Comparison of ENCODE assay signal across 11 cellular contexts in genomic region chr1:27117733-27118439, GRCh38. TPM values are rescaled to one million over a fixed set of nuclear protein-coding genes. Genes with fewer than 3 reads are reported as not detected.
DNase-seq lines count a peak whose midpoint lies in the region; ATAC-seq and TF ChIP-seq lines count a peak whose summit lies in the region.
"Had no signal": no experiment of that assay in that cellular context is flagged by ENCODE, and none has a peak within 500 bp of the region (broad histone marks: within the 10 kb centered on the region; RNA-seq: fewer than 3 reads in every experiment).

No MANE protein-coding gene starts in this region.

- peak overlapping the region; percentile 96 for H2AK5ac ChIP-seq in IMR-90 (ENCODE audit: low read depth, low read length)

- peak overlapping the region; percentile 43 to 75; a peak in 2 of 4 replicates for H4K8ac ChIP-seq in IMR-90 (ENCODE audit: low read depth in 2 of 2, low read length in 2 of 2)

- H3K27ac ChIP-seq in IMR-90 (ENCODE audit: insufficient read depth, low read length) = peak overlapping the region; percentile 91
- H3K27ac ChIP-seq in mammary epithelial cell (ENCODE audit: insufficient read depth, low read depth, low read length) = peak overlapping the region; percentile 19

- H3K27ac Mint-ChIP-seq in stimulated activated memory B cell treated with anti-CD40 and anti-IgM and Interleukin-4, amounts not matched to agents 10 μg/mL and 1 μg/mL and 100 μg/mL, for 72 hours = peak overlapping the region; percentile 25
- H3K27ac Mint-ChIP-seq in natural killer cell treated with Interleukin-12 subunit alpha and Interleukin-12 subunit beta and Interleukin-15 and Interleukin-18, amount 100 ng/mL, for 72 hours = no peak overlapping the region
- no peak overlapping the region for H3K27ac Mint-ChIP-seq in effector memory CD8-positive, alpha-beta T cell
- H3K27ac Mint-ChIP-seq: activated T-helper 1 cell treated with anti-CD3 and anti-CD28 coated beads, Interleukin-12 subunit alpha, Interleukin-12 subunit beta, Interleukin-2, Interleukin-4 antibody, amounts not matched to agents 30 ng/mL and 10 ng/mL and 1 ng/mL, durations not matched to agents 14 hours and 24 hours and 36 hours had no signal

- H3K4ac ChIP-seq in IMR-90 (ENCODE audit: low read depth, low read length) = peak overlapping the region; percentile 87

- H3K27me3 Mint-ChIP-seq in stimulated activated memory B cell treated with anti-CD40 and anti-IgM and Interleukin-4, amounts not matched to agents 10 μg/mL and 1 μg/mL and 100 μg/mL, for 72 hours = no peaks in the 10 kb centered on the region
- no peaks in the 10 kb centered on the region for H3K27me3 Mint-ChIP-seq in natural killer cell treated with Interleukin-12 subunit alpha and Interleukin-12 subunit beta and Interleukin-15 and Interleukin-18, amount 100 ng/mL, for 72 hours
- H3K27me3 Mint-ChIP-seq in effector memory CD8-positive, alpha-beta T cell = no peaks in the 10 kb centered on the region

- H2AFZ ChIP-seq in IMR-90 (replicated peaks; ENCODE audit: low read length, poor library complexity) (no peak overlapping the region), mammary epithelial cell (ENCODE audit: low read depth, low read length) (no peak overlapping the region)

- CTCF ChIA-PET in IMR-90 (lab: Yijun Ruan, JAX) (interaction anchor here (0.6 to 1.4 kb wide), 2 partner anchors 72 to 73 kb away, joined by 4 to 6 read pairs; no protein-coding TSS in a partner anchor), mammary epithelial cell (lab: Charles Lee; ENCODE audit: low non-redundant PET) (no interaction called here)

- H3K36me3 ChIP-seq in IMR-90 (ENCODE audit: control insufficient read depth, insufficient read depth, low read length) (peaks cover 3% of the 10 kb centered on the region; the same call in 1 of the 2 replicates), mammary epithelial cell (ENCODE audit: insufficient read depth, low read length) (peaks cover under 1% of the 10 kb centered on the region)
- H3K36me3 ChIP-seq: MG63 had no signal

- 0 out of 2 replicates have a peak overlapping the region, but pooled peaks have one; percentile 5 for H3K56ac ChIP-seq in IMR-90 (ENCODE audit: extremely low read depth, insufficient read depth, low read length)

- no peak for ATAC-seq in IMR-90 (ENCODE audit: low read depth)
- no peak for ATAC-seq in stimulated activated memory B cell treated with anti-CD40 and anti-IgM and Interleukin-4, amounts not matched to agents 10 μg/mL and 1 μg/mL and 100 μg/mL, for 72 hours
- ATAC-seq in natural killer cell treated with Interleukin-12 subunit alpha and Interleukin-12 subunit beta and Interleukin-15 and Interleukin-18, amount 100 ng/mL, for 72 hours = no peak
- no peak for ATAC-seq in effector memory CD8-positive, alpha-beta T cell (replicated peaks)

- H3K4me3 Mint-ChIP-seq in stimulated activated memory B cell treated with anti-CD40 and anti-IgM and Interleukin-4, amounts not matched to agents 10 μg/mL and 1 μg/mL and 100 μg/mL, for 72 hours = no peak overlapping the region
- H3K4me3 Mint-ChIP-seq in natural killer cell treated with Interleukin-12 subunit alpha and Interleukin-12 subunit beta and Interleukin-15 and Interleukin-18, amount 100 ng/mL, for 72 hours = no peak overlapping the region
- no peak overlapping the region for H3K4me3 Mint-ChIP-seq in effector memory CD8-positive, alpha-beta T cell
- H3K4me3 Mint-ChIP-seq: activated T-helper 1 cell treated with anti-CD3 and anti-CD28 coated beads, Interleukin-12 subunit alpha, Interleukin-12 subunit beta, Interleukin-2, Interleukin-4 antibody, amounts not matched to agents 30 ng/mL and 10 ng/mL and 1 ng/mL, durations not matched to agents 14 hours and 24 hours and 36 hours had no signal

- H3K4me1 Mint-ChIP-seq in stimulated activated memory B cell treated with anti-CD40 and anti-IgM and Interleukin-4, amounts not matched to agents 10 μg/mL and 1 μg/mL and 100 μg/mL, for 72 hours = peaks cover 39% of the 10 kb centered on the region
- H3K4me1 Mint-ChIP-seq in natural killer cell treated with Interleukin-12 subunit alpha and Interleukin-12 subunit beta and Interleukin-15 and Interleukin-18, amount 100 ng/mL, for 72 hours (ENCODE audit: low read depth in 2 of 2) = peaks cover 11 to 27% of the 10 kb centered on the region in 2 donors
- H3K4me1 Mint-ChIP-seq in effector memory CD8-positive, alpha-beta T cell (ENCODE audit: low read depth in 2 of 2) = peaks cover 20 to 33% of the 10 kb centered on the region in 2 donors

- H3K4me1 ChIP-seq in IMR-90 (ENCODE audit: control insufficient read depth, insufficient read depth, low read length) (peaks cover 38% of the 10 kb centered on the region), mammary epithelial cell (ENCODE audit: insufficient read depth, low read length) (peaks cover 46% of the 10 kb centered on the region)

- 31% methylated on average over 2 of the region's 12 CpGs; no CpG with 5 or more reads in 1 of the 2 experiments for WGBS in IMR-90 (ENCODE audit: extremely low coverage in 2 of 2, insufficient read length in 1 of 2), 2 experiments
- 31% methylated on average over 7 of the region's 12 CpGs for WGBS in mammary epithelial cell (ENCODE audit: low coverage, missing lambda C conversion rate)

- H3K18ac ChIP-seq in IMR-90 (ENCODE audit: low read depth, low read length) = peak overlapping the region; percentile 58

- peak overlapping the region; percentile 29 for H3K23ac ChIP-seq in IMR-90 (ENCODE audit: low read depth, low read length)

- H3K9me3 Mint-ChIP-seq in stimulated activated memory B cell treated with anti-CD40 and anti-IgM and Interleukin-4, amounts not matched to agents 10 μg/mL and 1 μg/mL and 100 μg/mL, for 72 hours = no peaks in the 10 kb centered on the region
- H3K9me3 Mint-ChIP-seq in natural killer cell treated with Interleukin-12 subunit alpha and Interleukin-12 subunit beta and Interleukin-15 and Interleukin-18, amount 100 ng/mL, for 72 hours = no peaks in the 10 kb centered on the region
- H3K9me3 Mint-ChIP-seq in effector memory CD8-positive, alpha-beta T cell = no peaks in the 10 kb centered on the region
- H3K9me3 Mint-ChIP-seq: activated T-helper 1 cell treated with anti-CD3 and anti-CD28 coated beads, Interleukin-12 subunit alpha, Interleukin-12 subunit beta, Interleukin-2, Interleukin-4 antibody, amounts not matched to agents 30 ng/mL and 10 ng/mL and 1 ng/mL, durations not matched to agents 14 hours and 24 hours and 36 hours had no signal

- peak overlapping the region; percentile 91 for H2BK5ac ChIP-seq in IMR-90 (ENCODE audit: low read depth, low read length, poor library complexity, severe bottlenecking)

- in situ Hi-C loops in IMR-90 (cut with MboI; ENCODE audit: low sequenced_read_pairs) (loop anchor here (5.0 kb wide), 1 partner anchor 34 kb away; no protein-coding TSS in a partner anchor), mammary epithelial cell (cut with MboI; ENCODE audit: low sequenced_read_pairs in 2 of 2) (loop anchor here in 1 of 2 donors (25.0 kb wide), 1 partner anchor 269 kb away; the partner anchor contains the start of genes CD164L2 and GPR3)

- no peaks in the 10 kb centered on the region for H3K27me3 ChIP-seq in IMR-90 (ENCODE audit: control insufficient read depth, insufficient read depth, low read length)
- H3K27me3 ChIP-seq in mammary epithelial cell (ENCODE audit: insufficient read depth, low read length) = no peaks in the 10 kb centered on the region
- H3K27me3 ChIP-seq: MG63 had no signal

- H3K79me2 ChIP-seq in mammary epithelial cell (ENCODE audit: insufficient read depth, low read length) = peaks cover 96% of the 10 kb centered on the region

- DNase-seq in IMR-90 (peak; percentile 27), mammary epithelial cell (peak; percentile 69), kidney tubule cell (ENCODE audit: low spot score) (peak; percentile 58), inferior parietal cortex (ENCODE audit: extremely low spot score) (no peak), 8988T (no peak)
- no peak for DNase-seq in natural killer cell treated with Interleukin-12 subunit alpha and Interleukin-12 subunit beta and Interleukin-15 and Interleukin-18, amount 100 ng/mL, for 72 hours (ENCODE audit: low spot score)
- DNase-seq in effector memory CD8-positive, alpha-beta T cell = no peak
- DNase-seq: DMS153, MG63 had no signal

- H2AK9ac ChIP-seq in IMR-90 (replicated peaks; ENCODE audit: low read depth, low read length, poor library complexity) = peak overlapping the region; percentile 74

- POLR2A ChIA-PET in IMR-90 (lab: Charles Lee; ENCODE audit: unreplicated experiment) = no interaction called here

- BruUV-seq in IMR-90 (replicated peaks; lab: Mats Ljungman, UMichigan) (no TSS peak), mammary epithelial cell (replicated peaks; lab: Mats Ljungman, UMichigan) (no TSS peak)

- H3K4me2 ChIP-seq in IMR-90 (ENCODE audit: low read depth, low read length) = peak overlapping the region; percentile 66
- peak overlapping the region; percentile 41 for H3K4me2 ChIP-seq in mammary epithelial cell (ENCODE audit: insufficient read depth, low read depth, low read length)

- no peak for TF ChIP-seq RAD21 in IMR-90 (IDR thresholded peaks at IDR 0.05; ENCODE audit: low read length)

- H2BK15ac ChIP-seq in IMR-90 (ENCODE audit: low read depth, low read length) = peak overlapping the region; percentile 66; the same call in 2 of the 3 replicates

- dilution Hi-C loops in IMR-90 (cut with HindIII; ENCODE audit: low sequenced_read_pairs, unreplicated experiment) = no loop called here
- dilution Hi-C loops in mammary epithelial cell (cut with HindIII; ENCODE audit: low sequenced_read_pairs) = no loop called here

- TF ChIP-seq CTCF in IMR-90 (conservative IDR thresholded peaks at IDR 0.05; ENCODE audit: low read depth, low read length) (no peak), mammary epithelial cell (conservative IDR thresholded peaks at IDR 0.05 in 1 of 2, IDR thresholded peaks at IDR 0.05 in 1 of 2; ENCODE audit: extremely low read depth in 1 of 2, insufficient read depth in 1 of 2, low read depth in 1 of 2, low read length in 2 of 2) (no peak)

- peaks cover 29 to 93% of the 10 kb centered on the region in 2 experiments for H3K79me1 ChIP-seq in IMR-90 (ENCODE audit: low read depth in 1 of 2, low read length in 2 of 2)

- H2BK20ac ChIP-seq in IMR-90 (ENCODE audit: low read depth, low read length) = peak overlapping the region; percentile 77

- peaks cover 49% of the 10 kb centered on the region for H3K9me1 ChIP-seq in IMR-90 (ENCODE audit: insufficient read depth, low read length)

- H3K9ac ChIP-seq in IMR-90 (ENCODE audit: low read depth, low read length) (no peak overlapping the region), mammary epithelial cell (ENCODE audit: insufficient read depth, low read length) (no peak overlapping the region)

- intact Hi-C loops in IMR-90 (cut with micrococcal nuclease) = no loop called here
- intact Hi-C loops in mammary epithelial cell (cut with micrococcal nuclease) = no loop called here

- peak overlapping the region; percentile 40 for H4K91ac ChIP-seq in IMR-90 (ENCODE audit: insufficient read depth, low read depth, low read length)

- H3K36me3 Mint-ChIP-seq in stimulated activated memory B cell treated with anti-CD40 and anti-IgM and Interleukin-4, amounts not matched to agents 10 μg/mL and 1 μg/mL and 100 μg/mL, for 72 hours = peaks cover 14% of the 10 kb centered on the region
- H3K36me3 Mint-ChIP-seq in natural killer cell treated with Interleukin-12 subunit alpha and Interleukin-12 subunit beta and Interleukin-15 and Interleukin-18, amount 100 ng/mL, for 72 hours = no peaks in the 10 kb centered on the region
- H3K36me3 Mint-ChIP-seq in effector memory CD8-positive, alpha-beta T cell (ENCODE audit: insufficient read depth) = peaks cover 14% of the 10 kb centered on the region

- H3K4me3 ChIP-seq in IMR-90 (ENCODE audit: insufficient read depth, low read depth, low read length) = no peak overlapping the region
- no peak overlapping the region for H3K4me3 ChIP-seq in mammary epithelial cell (replicated peaks in 1 of 3; ENCODE audit: insufficient read depth in 1 of 3, low read depth in 2 of 3, low read length in 3 of 3)
- H3K4me3 ChIP-seq: MG63 had no signal

- H2BK120ac ChIP-seq in IMR-90 (ENCODE audit: low read depth, low read length) = peak overlapping the region; percentile 82

- H3K14ac ChIP-seq in IMR-90 (replicated peaks; ENCODE audit: low read depth, low read length) = peak overlapping the region; percentile 48

- H4K20me1 ChIP-seq in IMR-90 (ENCODE audit: insufficient read depth, low read length) (peaks cover 31% of the 10 kb centered on the region), mammary epithelial cell (ENCODE audit: insufficient read depth, low read length) (no peaks in the 10 kb centered on the region)

- H3K9me3 ChIP-seq in IMR-90 (ENCODE audit: control insufficient read depth, insufficient read depth, low read length) (no peaks in the 10 kb centered on the region), mammary epithelial cell (replicated peaks; ENCODE audit: insufficient read depth, low read length) (no peaks in the 10 kb centered on the region)
- H3K9me3 ChIP-seq: MG63 had no signal

- peak overlapping the region; percentile 62 for H4K5ac ChIP-seq in IMR-90 (ENCODE audit: low read depth, low read length)

- TF ChIP-seq POLR2A in IMR-90 (IDR thresholded peaks at IDR 0.05; ENCODE audit: low read depth, low read length) = no peak

RNA-seq across cellular contexts. Expression of gene SLC9A1, which starts 37.0 kb away (rescaled TPM):
- 1.9 and 2.0 TPM in 2 replicates for total RNA-seq in IMR-90 (2012; rRNA removed)
- polyA plus RNA-seq in IMR-90 (2012; rRNA removed) = 20.5 and 21.2 TPM in 2 replicates
- polyA plus RNA-seq in IMR-90 (2012; cell fraction: cytosol; rRNA removed) = 14.3 and 19.8 TPM in 2 replicates
- polyA plus RNA-seq in IMR-90 (2012; cell fraction: nucleus; rRNA removed; ENCODE audit: low replicate concordance) = 30.7 and 36.7 TPM in 2 replicates
- 100 to 1,000 TPM in 1 of 2 donors, 1 to 10 TPM in 1; 9.5 to 124 TPM for total RNA-seq in mammary epithelial cell
- polyA plus RNA-seq in mammary epithelial cell = 16.7 TPM
- 203 TPM for polyA minus RNA-seq in mammary epithelial cell
- 10 to 100 TPM; 25.3 to 31.4 TPM for total RNA-seq in natural killer cell treated with Interleukin-12 subunit alpha and Interleukin-12 subunit beta and Interleukin-15 and Interleukin-18, amount 100 ng/mL, for 72 hours

Comparison
In these comparisons a context has a peak if more than half of its experiments do, and no peak if none do; other contexts are left out.
1. DNase-seq: peak in IMR-90 (single experiment), mammary epithelial cell (single experiment) and kidney tubule cell (single experiment); none in inferior parietal cortex (single experiment), 8988T (single experiment), natural killer cell treated with Interleukin-12 subunit alpha and Interleukin-12 subunit beta and Interleukin-15 and Interleukin-18, amount 100 ng/mL, for 72 hours (single experiment) and effector memory CD8-positive, alpha-beta T cell (0 of 3).